In the genomic region with DNA sequence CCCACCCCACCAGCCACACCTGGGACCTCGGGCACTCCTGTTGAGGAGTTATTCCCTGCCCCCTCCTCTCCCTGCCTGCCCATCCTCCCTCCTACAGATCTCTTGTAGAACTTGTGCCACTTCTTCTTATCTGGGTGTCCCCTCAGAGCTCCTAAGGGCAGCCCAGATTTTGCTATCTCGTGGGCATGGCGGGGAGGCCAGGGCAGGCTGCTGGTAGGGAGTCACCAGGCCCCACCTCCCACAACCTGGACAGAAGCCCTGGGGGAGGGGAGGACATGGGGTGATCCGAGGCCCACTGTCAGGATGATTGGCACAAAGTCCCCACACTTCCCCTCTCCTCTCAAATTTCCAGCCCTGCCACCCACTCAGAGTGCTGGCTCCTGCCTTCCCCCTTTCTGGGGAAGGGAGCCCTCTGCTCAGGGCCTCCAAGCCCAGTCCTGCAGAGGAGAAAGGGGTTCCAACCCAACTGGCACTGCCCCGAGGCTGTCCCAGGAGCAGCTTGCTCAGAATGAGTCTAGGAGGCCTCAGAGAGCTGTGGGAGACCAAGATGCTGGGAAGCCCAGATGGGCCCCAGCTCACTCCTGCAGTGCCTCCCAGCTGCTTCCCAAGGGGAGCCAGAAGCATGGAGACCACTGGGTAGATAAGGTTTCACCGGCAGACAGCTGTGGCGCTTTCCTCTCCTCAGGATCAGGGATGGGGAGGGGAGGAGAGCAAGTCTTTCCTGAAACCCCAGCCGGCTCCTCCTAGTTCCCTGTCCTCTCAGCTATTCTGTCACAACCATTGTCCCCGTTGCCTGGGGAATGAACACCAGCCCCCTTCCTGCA, we compare ENCODE assay signal across 16 cellular contexts.
DNase-seq lines count a peak whose midpoint lies in the region; ATAC-seq and TF ChIP-seq lines count a peak whose summit lies in the region.
"Had no signal": no experiment of that assay in that cellular context is flagged by ENCODE, and none has a peak within 500 bp of the region (broad histone marks: within the 10 kb centered on the region; RNA-seq: fewer than 3 reads in every experiment).

No MANE protein-coding gene starts in this region.

- H2BK15ac ChIP-seq in IMR-90 (ENCODE audit: low read depth, low read length), result no peak overlapping the region

- no peak overlapping the region for H4K5ac ChIP-seq in IMR-90 (ENCODE audit: low read depth, low read length)

- intact Hi-C loops in A673 (cut with micrococcal nuclease; ENCODE audit: unreplicated experiment), result no loop called here
- intact Hi-C loops in IMR-90 (cut with micrococcal nuclease), result loop anchor here (10.0 kb wide), 1 partner anchor 218 kb away; no protein-coding TSS in a partner anchor

- peak overlapping the region; percentile 21 for H2AFZ ChIP-seq in IMR-90 (replicated peaks; ENCODE audit: low read length, poor library complexity)

- H2AK9ac ChIP-seq in IMR-90 (replicated peaks; ENCODE audit: low read depth, low read length, poor library complexity), result no peak overlapping the region

- CTCF ChIA-PET in A673 (lab: Charles Lee), result no interaction called here
- CTCF ChIA-PET in IMR-90 (lab: Yijun Ruan, JAX), result interaction anchor here (1.1 kb wide), 1 partner anchor 103 kb away, joined by 3 read pairs; no protein-coding TSS in a partner anchor
- CTCF ChIA-PET in activated naive CD4-positive, alpha-beta T cell treated with anti-CD3 and anti-CD28 coated beads, Interleukin-2, amount 10 ng/mL, durations not matched to agents 7 days and 5 days (lab: Charles Lee), result interaction anchor here (3.7 to 7.9 kb wide), 2 partner anchors 87 to 99 kb away, joined by 17 to 123 read pairs; no protein-coding TSS in a partner anchor

- no peak for TF ChIP-seq RAD21 in IMR-90 (IDR thresholded peaks at IDR 0.05; ENCODE audit: low read length)

- H3K4me3 ChIP-seq in A673 (ENCODE audit: low read depth, low read length, poor library complexity, severe bottlenecking) (no peak overlapping the region), IMR-90 (ENCODE audit: insufficient read depth, low read depth, low read length) (no peak overlapping the region), mesodermal cell (ENCODE audit: extremely low read depth, insufficient read depth, low read length, poor library complexity, severe bottlenecking) (no peak overlapping the region), brain microvascular endothelial cell (ENCODE audit: low read depth, low read length) (no peak overlapping the region)

- H3K9me3 Mint-ChIP-seq in mesothelial cell of epicardium, result no peaks in the 10 kb centered on the region
- H3K9me3 Mint-ChIP-seq in activated naive CD4-positive, alpha-beta T cell treated with anti-CD3 and anti-CD28 coated beads, Interleukin-2, amount 10 ng/mL, durations not matched to agents 7 days and 5 days, result no peaks in the 10 kb centered on the region
- H3K9me3 Mint-ChIP-seq: activated T-cell treated with anti-CD3 and anti-CD28 coated beads, Interleukin-2, amount 50 U/mL, for 24 hours; stimulated activated memory B cell treated with anti-CD40 and anti-IgM and Interleukin-4, amounts not matched to agents 10 μg/mL and 1 μg/mL and 100 μg/mL, for 72 hours had no signal

- no peak overlapping the region for H2AK5ac ChIP-seq in IMR-90 (ENCODE audit: low read depth, low read length)

- no peak overlapping the region for H3K4ac ChIP-seq in IMR-90 (ENCODE audit: low read depth, low read length)

- ATAC-seq in IMR-90 (ENCODE audit: low read depth), result no peak
- ATAC-seq in stimulated activated naive CD8-positive, alpha-beta T cell treated with anti-CD3 and anti-CD28 coated beads, Interleukin-15, Interleukin-2, amounts not matched to agents 100 U/mL and 50 U/mL, for 24 hours, result no peak
- ATAC-seq: left lobe of liver; stimulated activated memory B cell treated with anti-CD40 and anti-IgM and Interleukin-4, amounts not matched to agents 10 μg/mL and 1 μg/mL and 100 μg/mL, for 72 hours; T-helper 17 cell had no signal

- BruUV-seq in A673 (replicated peaks; lab: Mats Ljungman, UMichigan) (no TSS peak), IMR-90 (replicated peaks; lab: Mats Ljungman, UMichigan) (no TSS peak)

- TF ChIP-seq POLR2A in IMR-90 (IDR thresholded peaks at IDR 0.05; ENCODE audit: low read depth, low read length), result no peak

- in situ Hi-C loops in IMR-90 (cut with MboI; ENCODE audit: low sequenced_read_pairs), result no loop called here
- in situ Hi-C loops in brain microvascular endothelial cell (cut with HindIII; ENCODE audit: low pct_ligation_motif_present, low sequenced_read_pairs), result no loop called here

- no peak for DNase-seq in A673 (ENCODE audit: low spot score)
- no peak for DNase-seq in IMR-90
- peak; percentile 81 for DNase-seq in ecto neural progenitor cell (ENCODE audit: low spot score)
- DNase-seq in brain microvascular endothelial cell, result no peak
- DNase-seq in mesothelial cell of epicardium (ENCODE audit: low spot score in 2 of 2, unreplicated experiment in 2 of 2), result no peak
- no peak for DNase-seq in activated naive CD4-positive, alpha-beta T cell treated with anti-CD3 and anti-CD28 coated beads, Interleukin-2, amount 10 ng/mL, durations not matched to agents 7 days and 5 days
- DNase-seq in stimulated activated naive CD8-positive, alpha-beta T cell treated with anti-CD3 and anti-CD28 coated beads, Interleukin-15, Interleukin-2, amounts not matched to agents 100 U/mL and 50 U/mL, for 24 hours, result no peak
- DNase-seq: activated CD4-positive, CD25-positive, alpha-beta regulatory T cell treated with anti-CD3 and anti-CD28 coated beads, Interleukin-2, amount 50 U/mL, for 72 hours; activated T-cell treated with anti-CD3 and anti-CD28 coated beads, Interleukin-2, amount 50 U/mL, for 24 hours; hippocampal formation; NCI-H1105; RPMI8226; T-helper 17 cell had no signal

- H3K36me3 ChIP-seq in A673 (ENCODE audit: insufficient read depth, low read length, poor library complexity, severe bottlenecking) (no peaks in the 10 kb centered on the region), IMR-90 (ENCODE audit: control insufficient read depth, insufficient read depth, low read length) (no peaks in the 10 kb centered on the region), mesodermal cell (ENCODE audit: control insufficient read depth, insufficient read depth, low read length) (peaks cover 7% of the 10 kb centered on the region), brain microvascular endothelial cell (replicated peaks) (no peaks in the 10 kb centered on the region)

- peaks cover 17% of the 10 kb centered on the region for H3K4me1 Mint-ChIP-seq in mesothelial cell of epicardium
- peaks cover 39% of the 10 kb centered on the region for H3K4me1 Mint-ChIP-seq in activated naive CD4-positive, alpha-beta T cell treated with anti-CD3 and anti-CD28 coated beads, Interleukin-2, amount 10 ng/mL, durations not matched to agents 7 days and 5 days

- H3K9ac ChIP-seq in IMR-90 (ENCODE audit: low read depth, low read length), result no peak overlapping the region

- H3K4me2 ChIP-seq in IMR-90 (ENCODE audit: low read depth, low read length), result no peak overlapping the region

- H3K27me3 Mint-ChIP-seq in mesothelial cell of epicardium (ENCODE audit: low read depth), result peaks cover 32% of the 10 kb centered on the region
- H3K27me3 Mint-ChIP-seq in activated naive CD4-positive, alpha-beta T cell treated with anti-CD3 and anti-CD28 coated beads, Interleukin-2, amount 10 ng/mL, durations not matched to agents 7 days and 5 days, result peaks cover 52% of the 10 kb centered on the region

- H3K27me3 ChIP-seq in A673 (replicated peaks; ENCODE audit: insufficient read depth, low read depth, low read length, poor library complexity) (no peaks in the 10 kb centered on the region), IMR-90 (ENCODE audit: control insufficient read depth, insufficient read depth, low read length) (peaks cover 45% of the 10 kb centered on the region), brain microvascular endothelial cell (replicated peaks) (peaks cover 3% of the 10 kb centered on the region)

- no peak overlapping the region for H2BK20ac ChIP-seq in IMR-90 (ENCODE audit: low read depth, low read length)

- H3K18ac ChIP-seq in IMR-90 (ENCODE audit: low read depth, low read length), result no peak overlapping the region

- TF ChIP-seq CTCF in A673 (conservative IDR thresholded peaks at IDR 0.05; ENCODE audit: low read depth, low read length) (no peak), IMR-90 (conservative IDR thresholded peaks at IDR 0.05; ENCODE audit: low read depth, low read length) (no peak), brain microvascular endothelial cell (IDR thresholded peaks at IDR 0.05; ENCODE audit: low read depth, low read length, missing control alignments) (no peak), mesothelial cell of epicardium (IDR thresholded peaks at IDR 0.05; ENCODE audit: unreplicated experiment) (no peak)

- H3K9me1 ChIP-seq in IMR-90 (ENCODE audit: insufficient read depth, low read length), result no peaks in the 10 kb centered on the region

- H3K14ac ChIP-seq in IMR-90 (replicated peaks; ENCODE audit: low read depth, low read length), result no peak overlapping the region

- no peaks in the 10 kb centered on the region for H3K36me3 Mint-ChIP-seq in mesothelial cell of epicardium
- H3K36me3 Mint-ChIP-seq in activated naive CD4-positive, alpha-beta T cell treated with anti-CD3 and anti-CD28 coated beads, Interleukin-2, amount 10 ng/mL, durations not matched to agents 7 days and 5 days, result no peaks in the 10 kb centered on the region
- H3K36me3 Mint-ChIP-seq: stimulated activated memory B cell treated with anti-CD40 and anti-IgM and Interleukin-4, amounts not matched to agents 10 μg/mL and 1 μg/mL and 100 μg/mL, for 72 hours had no signal

- H3K56ac ChIP-seq in IMR-90 (ENCODE audit: extremely low read depth, insufficient read depth, low read length), result no peak overlapping the region

- H3K23ac ChIP-seq in IMR-90 (ENCODE audit: low read depth, low read length), result no peak overlapping the region

- H3K4me1 ChIP-seq in A673 (ENCODE audit: insufficient read depth, low read length, poor library complexity, severe bottlenecking) (peaks cover 25% of the 10 kb centered on the region), IMR-90 (ENCODE audit: control insufficient read depth, insufficient read depth, low read length) (no peaks in the 10 kb centered on the region), mesodermal cell (ENCODE audit: control insufficient read depth, insufficient read depth, low read length, poor library complexity, severe bottlenecking) (peaks cover 17% of the 10 kb centered on the region)

- H2BK120ac ChIP-seq in IMR-90 (ENCODE audit: low read depth, low read length), result no peak overlapping the region

- H4K91ac ChIP-seq in IMR-90 (ENCODE audit: insufficient read depth, low read depth, low read length), result no peak overlapping the region

- no peak overlapping the region for H3K4me3 Mint-ChIP-seq in mesothelial cell of epicardium
- no peak overlapping the region for H3K4me3 Mint-ChIP-seq in activated naive CD4-positive, alpha-beta T cell treated with anti-CD3 and anti-CD28 coated beads, Interleukin-2, amount 10 ng/mL, durations not matched to agents 7 days and 5 days
- H3K4me3 Mint-ChIP-seq: activated T-cell treated with anti-CD3 and anti-CD28 coated beads, Interleukin-2, amount 50 U/mL, for 24 hours; stimulated activated memory B cell treated with anti-CD40 and anti-IgM and Interleukin-4, amounts not matched to agents 10 μg/mL and 1 μg/mL and 100 μg/mL, for 72 hours; T-helper 17 cell had no signal

- H3K27ac Mint-ChIP-seq in mesothelial cell of epicardium, result no peak overlapping the region
- H3K27ac Mint-ChIP-seq in activated naive CD4-positive, alpha-beta T cell treated with anti-CD3 and anti-CD28 coated beads, Interleukin-2, amount 10 ng/mL, durations not matched to agents 7 days and 5 days, result no peak overlapping the region
- H3K27ac Mint-ChIP-seq: activated T-cell treated with anti-CD3 and anti-CD28 coated beads, Interleukin-2, amount 50 U/mL, for 24 hours; stimulated activated memory B cell treated with anti-CD40 and anti-IgM and Interleukin-4, amounts not matched to agents 10 μg/mL and 1 μg/mL and 100 μg/mL, for 72 hours; T-helper 17 cell had no signal

- no peaks in the 10 kb centered on the region for H3K9me3 ChIP-seq in A673 (ENCODE audit: low read depth, low read length, poor library complexity, severe bottlenecking)
- no peaks in the 10 kb centered on the region for H3K9me3 ChIP-seq in IMR-90 (ENCODE audit: control insufficient read depth, insufficient read depth, low read length)
- H3K9me3 ChIP-seq in mesodermal cell (ENCODE audit: control insufficient read depth, low read length), result no peaks in the 10 kb centered on the region

- dilution Hi-C loops in IMR-90 (cut with HindIII; ENCODE audit: low sequenced_read_pairs, unreplicated experiment), result no loop called here

- POLR2A ChIA-PET in A673 (lab: Charles Lee; ENCODE audit: low non-redundant PET) (no interaction called here), IMR-90 (lab: Charles Lee; ENCODE audit: unreplicated experiment) (no interaction called here)

- H4K20me1 ChIP-seq in IMR-90 (ENCODE audit: insufficient read depth, low read length), result no peaks in the 10 kb centered on the region

- WGBS in IMR-90 (ENCODE audit: extremely low coverage in 2 of 2, insufficient read length in 1 of 2), 2 experiments, result no CpG with 5 or more reads among the region's 9 CpGs
- 46 to 57% methylated on average over 4 of the region's 9 CpGs for WGBS in mesodermal cell (ENCODE audit: insufficient coverage in 2 of 2), 2 experiments

- H2BK5ac ChIP-seq in IMR-90 (ENCODE audit: low read depth, low read length, poor library complexity, severe bottlenecking), result no peak overlapping the region

- no peak overlapping the region for H4K8ac ChIP-seq in IMR-90 (ENCODE audit: low read depth in 2 of 2, low read length in 2 of 2)

- H3K79me1 ChIP-seq in IMR-90 (ENCODE audit: low read depth in 1 of 2, low read length in 2 of 2), result no peaks in the 10 kb centered on the region

- H3K27ac ChIP-seq in A673 (ENCODE audit: low read depth, low read length, poor library complexity, severe bottlenecking), result peak overlapping the region; percentile 24
- H3K27ac ChIP-seq in IMR-90 (ENCODE audit: insufficient read depth, low read length), result no peak overlapping the region
- H3K27ac ChIP-seq in mesodermal cell (ENCODE audit: low read depth, low read length, severe bottlenecking), result peak overlapping the region; percentile 45
- H3K27ac ChIP-seq in brain microvascular endothelial cell, result no peak overlapping the region

Comparison
In these comparisons a context has a peak if more than half of its experiments do, and no peak if none do; other contexts are left out.
1. H3K27ac ChIP-seq: peak in A673 (single experiment) and mesodermal cell (single experiment); none in IMR-90 (single experiment) and brain microvascular endothelial cell (single experiment).